8 cellular contexts compared by ENCODE assay signal in the genomic region with DNA sequence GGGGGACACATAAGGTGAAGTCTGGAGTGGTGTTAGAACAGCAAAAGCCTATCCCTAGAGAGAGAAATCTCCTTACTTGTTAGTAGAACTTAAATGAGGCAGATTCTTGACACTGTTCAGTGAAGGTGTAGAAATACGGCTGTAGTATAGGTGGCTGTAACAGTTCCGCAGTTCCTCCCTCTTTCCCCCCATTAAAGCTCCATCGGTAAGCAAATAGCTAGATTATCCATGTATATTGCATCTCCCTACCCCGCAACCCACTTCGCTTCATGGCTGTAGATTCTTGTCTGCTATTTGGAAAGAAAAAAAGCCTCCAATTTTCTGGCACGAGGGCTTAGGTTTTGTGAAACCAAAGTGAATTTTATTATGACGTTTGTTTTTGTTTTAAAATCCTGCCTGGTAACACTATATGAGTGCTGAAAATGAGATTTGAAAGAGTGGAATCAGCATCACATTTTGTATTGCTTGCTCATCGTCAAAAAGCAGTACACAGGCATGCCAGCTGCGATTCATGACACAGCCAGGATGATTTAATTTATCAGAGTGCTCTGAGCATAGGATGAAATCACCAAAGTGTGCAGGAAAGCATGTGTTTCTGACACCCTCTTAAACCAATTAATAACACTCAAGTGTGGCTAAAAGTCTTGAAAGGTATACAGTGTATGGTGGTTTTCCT. TPM values are rescaled to one million over a fixed set of nuclear protein-coding genes. Genes with fewer than 3 reads are reported as not detected.
DNase-seq lines count a peak whose midpoint lies in the region; ATAC-seq and TF ChIP-seq lines count a peak whose summit lies in the region.

No MANE protein-coding gene starts in this region.

- H3K4me3 ChIP-seq in AG04450 (ENCODE audit: low read depth, low read length): peak overlapping the region; percentile 88
- peak overlapping the region; percentile 85 for H3K4me3 ChIP-seq in HEK293 (ENCODE audit: low read depth, low read length)
- H3K4me3 ChIP-seq in adipocyte (ENCODE audit: low read length): peak overlapping the region; percentile 95
- H3K4me3 ChIP-seq in upper lobe of right lung: peak overlapping the region; percentile 25

- H3K36me3 ChIP-seq in HEK293 (ENCODE audit: control insufficient read depth in 2 of 2, insufficient read depth in 1 of 2, low read length in 2 of 2) (no peaks in the 10 kb centered on the region), adipocyte (ENCODE audit: control insufficient read depth, insufficient read depth, low read length, severe bottlenecking) (no peaks in the 10 kb centered on the region), upper lobe of right lung (no peaks in the 10 kb centered on the region)

- DNase-seq in AG04450 (ENCODE audit: low read depth, low spot score) (peak; percentile 32), adipocyte (ENCODE audit: low read depth) (peak; percentile 84), iris pigment epithelial cell (ENCODE audit: low read depth) (peak; percentile 77), upper lobe of right lung (no peak), 8988T (no peak), RPMI8226 (no peak)

- peak overlapping the region; percentile 35 for H3K9ac ChIP-seq in adipocyte (ENCODE audit: low read length)

- no peak overlapping the region for H3K27ac ChIP-seq in AG04450 (ENCODE audit: low read depth, low read length)
- no peak overlapping the region for H3K27ac ChIP-seq in HEK293 (ENCODE audit: extremely low read depth, low read depth, low read length)
- H3K27ac ChIP-seq in upper lobe of right lung: no peak overlapping the region

- CTCF ChIA-PET in AG04450 (lab: Charles Lee) (no interaction called here), HEK293 (lab: Yijun Ruan, JAX) (no interaction called here)

- ATAC-seq in upper lobe of right lung (no peak), GM21529 (IDR thresholded peaks at IDR 0.05; ENCODE audit: unreplicated experiment) (no peak)

- intact Hi-C loops in upper lobe of right lung (cut with DNase I): no loop called here

- H3K9me3 ChIP-seq in AG04450 (ENCODE audit: control insufficient read depth, insufficient read depth, low read length): no peaks in the 10 kb centered on the region; the same call in 1 of the 2 replicates
- H3K9me3 ChIP-seq in HEK293 (ENCODE audit: control insufficient read depth, insufficient read depth, low read depth, low read length): no peaks in the 10 kb centered on the region
- no peaks in the 10 kb centered on the region for H3K9me3 ChIP-seq in adipocyte (ENCODE audit: control insufficient read depth, low read length)
- H3K9me3 ChIP-seq in upper lobe of right lung: no peaks in the 10 kb centered on the region

- POLR2A ChIA-PET in AG04450 (lab: Yijun Ruan, JAX) (no interaction called here), HEK293 (lab: Yijun Ruan, JAX) (no interaction called here)

- no peak for TF ChIP-seq CTCF in AG04450 (IDR thresholded peaks at IDR 0.05; ENCODE audit: low read depth, low read length)
- TF ChIP-seq CTCF in HEK293 (tag by site-specific recombination; IDR thresholded peaks at IDR 0.05): no peak
- TF ChIP-seq CTCF in upper lobe of right lung (IDR thresholded peaks at IDR 0.05): no peak

- H3K4me1 ChIP-seq in HEK293 (ENCODE audit: control insufficient read depth, insufficient read depth, low read length) (peaks cover 3% of the 10 kb centered on the region; the same call in 1 of the 2 replicates), adipocyte (ENCODE audit: control insufficient read depth, insufficient read depth, low read length) (peaks cover 4% of the 10 kb centered on the region), upper lobe of right lung (peaks cover 9% of the 10 kb centered on the region)

- no peaks in the 10 kb centered on the region for H3K27me3 ChIP-seq in AG04450 (ENCODE audit: control insufficient read depth, insufficient read depth, low read length)
- no peaks in the 10 kb centered on the region for H3K27me3 ChIP-seq in adipocyte (replicated peaks; ENCODE audit: control insufficient read depth, insufficient read depth, low read length)
- H3K27me3 ChIP-seq in upper lobe of right lung: no peaks in the 10 kb centered on the region

TF ChIP-seq in HEK293, 187 proteins besides CTCF, POLR2A, EP300 and RAD21 (continues in another document):
- no peak for TF ChIP-seq ZNF221 (tag by site-specific recombination; IDR thresholded peaks at IDR 0.05; ENCODE audit: borderline replicate concordance)
- TF ChIP-seq, protein P1, sequence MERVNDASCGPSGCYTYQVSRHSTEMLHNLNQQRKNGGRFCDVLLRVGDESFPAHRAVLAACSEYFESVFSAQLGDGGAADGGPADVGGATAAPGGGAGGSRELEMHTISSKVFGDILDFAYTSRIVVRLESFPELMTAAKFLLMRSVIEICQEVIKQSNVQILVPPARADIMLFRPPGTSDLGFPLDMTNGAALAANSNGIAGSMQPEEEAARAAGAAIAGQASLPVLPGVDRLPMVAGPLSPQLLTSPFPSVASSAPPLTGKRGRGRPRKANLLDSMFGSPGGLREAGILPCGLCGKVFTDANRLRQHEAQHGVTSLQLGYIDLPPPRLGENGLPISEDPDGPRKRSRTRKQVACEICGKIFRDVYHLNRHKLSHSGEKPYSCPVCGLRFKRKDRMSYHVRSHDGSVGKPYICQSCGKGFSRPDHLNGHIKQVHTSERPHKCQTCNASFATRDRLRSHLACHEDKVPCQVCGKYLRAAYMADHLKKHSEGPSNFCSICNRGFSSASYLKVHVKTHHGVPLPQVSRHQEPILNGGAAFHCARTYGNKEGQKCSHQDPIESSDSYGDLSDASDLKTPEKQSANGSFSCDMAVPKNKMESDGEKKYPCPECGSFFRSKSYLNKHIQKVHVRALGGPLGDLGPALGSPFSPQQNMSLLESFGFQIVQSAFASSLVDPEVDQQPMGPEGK (tag by site-specific recombination; IDR thresholded peaks at IDR 0.05): no peak
- no peak for TF ChIP-seq ZNF112 (tag by site-specific recombination; IDR thresholded peaks at IDR 0.05)
- no peak for TF ChIP-seq ZNF48 (tag by site-specific recombination; IDR thresholded peaks at IDR 0.05)
- TF ChIP-seq ZNF16 (tag by site-specific recombination; IDR thresholded peaks at IDR 0.05; ENCODE audit: low read depth): no peak
- TF ChIP-seq PRDM1 (tag by site-specific recombination; IDR thresholded peaks at IDR 0.05): 0 out of 2 replicates have a peak, but pooled peaks have one; percentile 7
- TF ChIP-seq BCL11A (tag by site-specific recombination; IDR thresholded peaks at IDR 0.05; ENCODE audit: low read depth): no peak
- TF ChIP-seq, protein P2, sequence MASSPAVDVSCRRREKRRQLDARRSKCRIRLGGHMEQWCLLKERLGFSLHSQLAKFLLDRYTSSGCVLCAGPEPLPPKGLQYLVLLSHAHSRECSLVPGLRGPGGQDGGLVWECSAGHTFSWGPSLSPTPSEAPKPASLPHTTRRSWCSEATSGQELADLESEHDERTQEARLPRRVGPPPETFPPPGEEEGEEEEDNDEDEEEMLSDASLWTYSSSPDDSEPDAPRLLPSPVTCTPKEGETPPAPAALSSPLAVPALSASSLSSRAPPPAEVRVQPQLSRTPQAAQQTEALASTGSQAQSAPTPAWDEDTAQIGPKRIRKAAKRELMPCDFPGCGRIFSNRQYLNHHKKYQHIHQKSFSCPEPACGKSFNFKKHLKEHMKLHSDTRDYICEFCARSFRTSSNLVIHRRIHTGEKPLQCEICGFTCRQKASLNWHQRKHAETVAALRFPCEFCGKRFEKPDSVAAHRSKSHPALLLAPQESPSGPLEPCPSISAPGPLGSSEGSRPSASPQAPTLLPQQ (tag by site-specific recombination; IDR thresholded peaks at IDR 0.05): no peak
- TF ChIP-seq ZNF514 (tag by site-specific recombination; IDR thresholded peaks at IDR 0.05): no peak
- TF ChIP-seq, protein P3, sequence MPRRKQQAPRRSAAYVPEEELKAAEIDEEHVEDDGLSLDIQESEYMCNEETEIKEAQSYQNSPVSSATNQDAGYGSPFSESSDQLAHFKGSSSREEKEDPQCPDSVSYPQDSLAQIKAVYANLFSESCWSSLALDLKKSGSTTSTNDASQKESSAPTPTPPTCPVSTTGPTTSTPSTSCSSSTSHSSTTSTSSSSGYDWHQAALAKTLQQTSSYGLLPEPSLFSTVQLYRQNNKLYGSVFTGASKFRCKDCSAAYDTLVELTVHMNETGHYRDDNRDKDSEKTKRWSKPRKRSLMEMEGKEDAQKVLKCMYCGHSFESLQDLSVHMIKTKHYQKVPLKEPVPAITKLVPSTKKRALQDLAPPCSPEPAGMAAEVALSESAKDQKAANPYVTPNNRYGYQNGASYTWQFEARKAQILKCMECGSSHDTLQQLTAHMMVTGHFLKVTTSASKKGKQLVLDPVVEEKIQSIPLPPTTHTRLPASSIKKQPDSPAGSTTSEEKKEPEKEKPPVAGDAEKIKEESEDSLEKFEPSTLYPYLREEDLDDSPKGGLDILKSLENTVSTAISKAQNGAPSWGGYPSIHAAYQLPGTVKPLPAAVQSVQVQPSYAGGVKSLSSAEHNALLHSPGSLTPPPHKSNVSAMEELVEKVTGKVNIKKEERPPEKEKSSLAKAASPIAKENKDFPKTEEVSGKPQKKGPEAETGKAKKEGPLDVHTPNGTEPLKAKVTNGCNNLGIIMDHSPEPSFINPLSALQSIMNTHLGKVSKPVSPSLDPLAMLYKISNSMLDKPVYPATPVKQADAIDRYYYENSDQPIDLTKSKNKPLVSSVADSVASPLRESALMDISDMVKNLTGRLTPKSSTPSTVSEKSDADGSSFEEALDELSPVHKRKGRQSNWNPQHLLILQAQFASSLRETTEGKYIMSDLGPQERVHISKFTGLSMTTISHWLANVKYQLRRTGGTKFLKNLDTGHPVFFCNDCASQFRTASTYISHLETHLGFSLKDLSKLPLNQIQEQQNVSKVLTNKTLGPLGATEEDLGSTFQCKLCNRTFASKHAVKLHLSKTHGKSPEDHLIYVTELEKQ (tag by site-specific recombination; IDR thresholded peaks at IDR 0.05; ENCODE audit: borderline replicate concordance): 0 out of 2 replicates have a peak, but pooled peaks have one; percentile 29
- peak; percentile 41; the same call in 1 of the 2 replicates for TF ChIP-seq ZBTB20 (tag by site-specific recombination; IDR thresholded peaks at IDR 0.05)
- no peak for TF ChIP-seq OSR2 (tag by site-specific recombination; IDR thresholded peaks at IDR 0.05)
- TF ChIP-seq, protein P4, sequence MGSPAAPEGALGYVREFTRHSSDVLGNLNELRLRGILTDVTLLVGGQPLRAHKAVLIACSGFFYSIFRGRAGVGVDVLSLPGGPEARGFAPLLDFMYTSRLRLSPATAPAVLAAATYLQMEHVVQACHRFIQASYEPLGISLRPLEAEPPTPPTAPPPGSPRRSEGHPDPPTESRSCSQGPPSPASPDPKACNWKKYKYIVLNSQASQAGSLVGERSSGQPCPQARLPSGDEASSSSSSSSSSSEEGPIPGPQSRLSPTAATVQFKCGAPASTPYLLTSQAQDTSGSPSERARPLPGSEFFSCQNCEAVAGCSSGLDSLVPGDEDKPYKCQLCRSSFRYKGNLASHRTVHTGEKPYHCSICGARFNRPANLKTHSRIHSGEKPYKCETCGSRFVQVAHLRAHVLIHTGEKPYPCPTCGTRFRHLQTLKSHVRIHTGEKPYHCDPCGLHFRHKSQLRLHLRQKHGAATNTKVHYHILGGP (tag by site-specific recombination; IDR thresholded peaks at IDR 0.05): no peak
- no peak for TF ChIP-seq ZNF169 (tag by site-specific recombination; IDR thresholded peaks at IDR 0.05)

RNA-seq across cellular contexts. Expression of a gene that starts 1.4 kb away (rescaled TPM):
- 23.5 and 34.2 TPM in 2 replicates for polyA plus RNA-seq in AG04450 (2011; rRNA removed)
- 39.4 and 65.9 TPM in 2 replicates for polyA minus RNA-seq in AG04450 (2011; rRNA and poly(A)+ RNA removed)
- 4.9 TPM for total RNA-seq in upper lobe of right lung

Comparison
In these comparisons a context has a peak if more than half of its experiments do, and no peak if none do; other contexts are left out.
1. DNase-seq: peak in AG04450 (single experiment), adipocyte (single experiment) and iris pigment epithelial cell (single experiment); none in upper lobe of right lung (single experiment), 8988T (single experiment) and RPMI8226 (single experiment).
2. H3K4me3 ChIP-seq: peak in every context shown above with its lines; median percentile 95 in adipocyte; 88 in AG04450; 85 in HEK293; 25 in upper lobe of right lung.